ENCODE assay signal across 19 cellular contexts in genomic region chr7:114911411-114911810, GRCh38.
"Had no signal": no experiment of that assay in that cellular context is flagged by ENCODE, and none has a peak within 500 bp of the region (broad histone marks: within the 10 kb centered on the region; RNA-seq: fewer than 3 reads in every experiment).

No MANE protein-coding gene starts in this region.

- H3K4me3 Mint-ChIP-seq: memory B cell had no signal

- ATAC-seq: gastrocnemius medialis, heart right ventricle, left lung, left ventricle myocardium superior had no signal

- H3K4me3 ChIP-seq: coronary artery, dorsolateral prefrontal cortex, esophagus muscularis mucosa, gastrocnemius medialis, heart right ventricle, left lung, lung had no signal

- H3K27ac Mint-ChIP-seq: memory B cell had no signal

- H3K27me3 Mint-ChIP-seq: memory B cell had no signal

- DNase-seq: dermis blood vessel endothelial cell; dorsolateral prefrontal cortex; effector CD4-positive, alpha-beta T cell; effector memory CD4-positive, alpha-beta T cell; gastrocnemius medialis; glutamatergic neuron; head of caudate nucleus; heart right ventricle; hippocampal formation; left cardiac atrium; left lung; left ventricle myocardium superior; mesendoderm; midbrain had no signal

- H3K4me1 ChIP-seq: esophagus muscularis mucosa, foreskin keratinocyte, gastrocnemius medialis, left lung had no signal

- H3K27ac ChIP-seq: coronary artery, dorsolateral prefrontal cortex, esophagus muscularis mucosa, foreskin keratinocyte, gastrocnemius medialis, heart right ventricle, left lung had no signal

- H3K27me3 ChIP-seq: dorsolateral prefrontal cortex, esophagus muscularis mucosa, foreskin keratinocyte, gastrocnemius medialis, heart right ventricle, left lung had no signal

- H3K36me3 Mint-ChIP-seq: memory B cell had no signal

- H3K9me3 ChIP-seq: gastrocnemius medialis, left lung had no signal

- H3K36me3 ChIP-seq: esophagus muscularis mucosa, gastrocnemius medialis, heart right ventricle, left lung had no signal
